Comparison of ENCODE assay signal across 8 cellular contexts in the genomic region with DNA sequence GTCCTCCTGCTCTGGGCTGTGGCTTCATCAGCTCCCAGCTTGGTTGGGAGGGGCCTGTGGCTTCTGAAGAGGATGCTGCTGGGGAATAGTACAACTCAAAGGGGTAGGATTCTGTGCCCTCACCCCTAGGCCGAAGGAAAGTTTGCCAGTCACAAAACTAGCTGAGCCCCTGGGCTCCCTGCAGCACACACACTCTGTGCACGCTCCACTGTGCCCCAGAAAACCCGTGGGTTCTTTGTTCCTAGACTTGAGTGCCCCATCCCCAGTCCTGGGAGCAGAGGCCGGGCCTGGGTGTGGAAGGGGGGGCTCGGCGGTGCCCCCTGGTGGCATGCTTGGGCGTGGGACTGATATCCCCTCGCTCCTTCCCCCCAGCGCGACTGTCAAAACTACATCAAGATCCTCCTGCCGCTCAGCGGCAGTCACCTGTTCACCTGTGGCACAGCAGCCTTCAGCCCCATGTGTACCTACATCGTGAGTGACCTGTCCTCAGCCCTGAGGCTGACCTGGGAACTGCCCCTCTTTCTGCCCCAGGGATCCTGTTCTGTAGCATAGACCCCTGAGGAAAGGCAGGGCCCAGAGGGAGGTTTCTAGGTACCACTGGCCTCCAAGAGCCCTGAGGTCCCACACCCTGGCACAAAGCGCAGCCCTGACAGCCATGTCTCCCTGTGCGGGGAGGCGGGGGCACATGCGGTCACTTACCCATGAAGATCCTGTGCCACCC. TPM values are rescaled to one million over a fixed set of nuclear protein-coding genes. Genes with fewer than 3 reads are reported as not detected.
A peak's percentile ranks its signal among the peaks of the same experiment; 100 is the strongest.
DNase-seq lines count a peak whose midpoint lies in the region; ATAC-seq, FAIRE-seq and TF ChIP-seq lines count a peak whose summit lies in the region.

No MANE protein-coding gene starts in this region.

- peak overlapping the region; percentile 57 for H3K4me2 ChIP-seq in BLaER1

- H3K4me1 ChIP-seq in BLaER1 (peaks cover 63% of the 10 kb centered on the region), HEK293 (ENCODE audit: control insufficient read depth, insufficient read depth, low read length) (no peaks in the 10 kb centered on the region), stomach (peaks cover 16 to 33% (median 21%) of the 10 kb centered on the region in 4 donors)

- ATAC-seq in HG02884 (IDR thresholded peaks at IDR 0.05; ENCODE audit: unreplicated experiment) (no peak), HG03159 (IDR thresholded peaks at IDR 0.05; ENCODE audit: unreplicated experiment) (no peak)

- H3K36me3 ChIP-seq in BLaER1: peaks cover 53% of the 10 kb centered on the region
- H3K36me3 ChIP-seq in HEK293 (ENCODE audit: control insufficient read depth in 2 of 2, insufficient read depth in 1 of 2, low read length in 2 of 2): peaks cover 4 to 23% of the 10 kb centered on the region in 2 experiments; a peak in 2 of 3 replicates
- H3K36me3 ChIP-seq in bronchial epithelial cell (ENCODE audit: control insufficient read depth, insufficient read depth, low read length): peaks cover 50% of the 10 kb centered on the region
- peaks cover 31 to 75% (median 64%) of the 10 kb centered on the region in 4 donors for H3K36me3 ChIP-seq in stomach

- 59 to 89% (median 63%) methylated on average over 6 to 17 of the region's 17 CpGs for WGBS in stomach, 5 donors

- no peak for TF ChIP-seq POLR2A in stomach (IDR thresholded peaks at IDR 0.05)

- intact Hi-C loops in stomach (cut with DNase I; ENCODE audit: low total_unique reads): loop anchor here (5.0 kb wide), 1 partner anchor 67 kb away; no protein-coding TSS in a partner anchor

- peak; percentile 77 for TF ChIP-seq CTCF in HEK293 (tag by site-specific recombination; IDR thresholded peaks at IDR 0.05)
- TF ChIP-seq CTCF in bronchial epithelial cell (IDR thresholded peaks at IDR 0.05; ENCODE audit: insufficient read depth, low read length, severe bottlenecking): peak; percentile 72
- TF ChIP-seq CTCF in stomach (IDR thresholded peaks at IDR 0.05): peak in 5 of 7 experiments; percentile 44 to 66 (median 59)

- no peaks in the 10 kb centered on the region for H3K9me3 ChIP-seq in BLaER1
- no peaks in the 10 kb centered on the region for H3K9me3 ChIP-seq in HEK293 (ENCODE audit: control insufficient read depth, insufficient read depth, low read depth, low read length)
- H3K9me3 ChIP-seq in stomach: no peaks in the 10 kb centered on the region

- H3K4me3 ChIP-seq in BLaER1 (no peak overlapping the region), HEK293 (ENCODE audit: low read depth, low read length) (no peak overlapping the region), bronchial epithelial cell (ENCODE audit: low read depth, low read length) (no peak overlapping the region), stomach (no peak overlapping the region)

- peaks cover 34% of the 10 kb centered on the region; the same call in 1 of the 2 replicates for H4K20me1 ChIP-seq in BLaER1

- CTCF ChIA-PET in HEK293 (lab: Yijun Ruan, JAX): interaction anchor here (0.7 to 12.1 kb wide), 12 partner anchors 13 to 329 kb away, joined by 3 to 275 read pairs (median 6); a partner anchor contains a TSS

- POLR2A ChIA-PET in HEK293 (lab: Yijun Ruan, JAX): interaction anchor here (1.4 kb wide), 1 partner anchor 54 kb away, joined by 3 read pairs; no protein-coding TSS in a partner anchor

- peak overlapping the region; percentile 30; the same call in 1 of the 2 replicates for H3K27ac ChIP-seq in BLaER1
- H3K27ac ChIP-seq in HEK293 (ENCODE audit: extremely low read depth, low read depth, low read length): no peak overlapping the region
- peak overlapping the region in 1 of 5 donors; percentile 2 for H3K27ac ChIP-seq in stomach

- peak; percentile 53 for DNase-seq in UCSD-AML1 (lab: John Stamatoyannopoulos, UW; ENCODE audit: unreplicated experiment)
- DNase-seq in bronchial epithelial cell (ENCODE audit: low read depth): no peak
- peak; percentile 35 to 51 for DNase-seq in lung microvascular endothelial cell (ENCODE audit: low read depth in 2 of 2)
- no peak for DNase-seq in stomach

- TF ChIP-seq EP300 in stomach (IDR thresholded peaks at IDR 0.05): no peak

- H3K27me3 ChIP-seq in BLaER1 (no peaks in the 10 kb centered on the region), bronchial epithelial cell (ENCODE audit: control insufficient read depth, insufficient read depth, low read length) (no peaks in the 10 kb centered on the region), stomach (no peaks in the 10 kb centered on the region)

- FAIRE-seq in bronchial epithelial cell (lab: Jason Lieb, UNC): no peak

- H3K9ac ChIP-seq in BLaER1: no peak overlapping the region

TF ChIP-seq in HEK293, 187 proteins besides CTCF, POLR2A, EP300 and RAD21:
- TF ChIP-seq SCRT2 (tag by site-specific recombination; IDR thresholded peaks at IDR 0.05): peak; percentile 63; the same call in 1 of the 2 replicates
- TF ChIP-seq ZNF660 (tag by site-specific recombination; IDR thresholded peaks at IDR 0.05): peak; percentile 80
- TF ChIP-seq ZNF169 (tag by site-specific recombination; IDR thresholded peaks at IDR 0.05): no peak
- TF ChIP-seq SCRT1 (tag by site-specific recombination; IDR thresholded peaks at IDR 0.05; ENCODE audit: borderline replicate concordance): peak; percentile 76; the same call in 1 of the 2 replicates

RNA-seq across cellular contexts. Expression of a gene that starts 14.2 kb away (rescaled TPM):
- total RNA-seq in bronchial epithelial cell: 41.1 and 50.2 TPM in 2 replicates
- 31.2 and 36.0 TPM in 2 replicates for total RNA-seq in lung microvascular endothelial cell
- total RNA-seq in stomach: 100 to 1,000 TPM in 1 of 5 donors, 10 to 100 TPM in 4; 27.4 to 166 (median 36.6) TPM
- polyA plus RNA-seq in stomach: 100 to 1,000 TPM; 128 to 206 (median 158) TPM

RNA-seq across cellular contexts. Expression of a gene that starts 14.4 kb away (rescaled TPM):
- 2.0 and 2.9 TPM in 2 replicates for total RNA-seq in bronchial epithelial cell
- 6.3 and 8.7 TPM in 2 replicates for total RNA-seq in lung microvascular endothelial cell
- total RNA-seq in stomach: 10 to 100 TPM in 1 of 5 donors, 1 to 10 TPM in 2, under 1 TPM in 1, not detected in 1; under 0.01 to 26.6 (median 5.9) TPM
- 1 to 10 TPM in 2 of 3 donors, under 1 TPM in 1; 0.92 to 3.2 (median 2.4) TPM for polyA plus RNA-seq in stomach

RNA-seq across cellular contexts. Expression of a gene that starts 18.5 kb away (rescaled TPM):
- 90.6 and 156 TPM in 2 replicates for total RNA-seq in bronchial epithelial cell
- 4.6 and 11.1 TPM in 2 replicates for total RNA-seq in lung microvascular endothelial cell
- total RNA-seq in stomach: 100 to 1,000 TPM in 1 of 5 donors, 10 to 100 TPM in 4; 37.9 to 199 (median 54.0) TPM
- polyA plus RNA-seq in stomach: 10 to 100 TPM; 11.3 to 81.4 (median 17.2) TPM

RNA-seq across cellular contexts. Expression of a gene that starts 29.8 kb away (rescaled TPM):
- total RNA-seq in bronchial epithelial cell (under 0.01 TPM in 2 replicates), lung microvascular endothelial cell (under 0.01 TPM in 2 replicates), stomach (not detected)
- under 1 TPM in 1 of 3 donors, not detected in 2; 0.10 TPM for polyA plus RNA-seq in stomach

RNA-seq across cellular contexts. Expression of a gene that starts 45.9 kb away (rescaled TPM):
- total RNA-seq in bronchial epithelial cell: 99.1 and 114 TPM in 2 replicates
- total RNA-seq in lung microvascular endothelial cell: 45.5 and 91.7 TPM in 2 replicates
- 10 to 100 TPM; 24.0 to 97.4 (median 61.3) TPM for total RNA-seq in stomach
- polyA plus RNA-seq in stomach: 10 to 100 TPM; 51.1 to 70.3 (median 55.3) TPM

Comparison
In these comparisons a context has a peak if more than half of its experiments do, and no peak if none do; other contexts are left out.
1. DNase-seq: peak in UCSD-AML1 (single experiment) and lung microvascular endothelial cell (2 of 2); none in bronchial epithelial cell (single experiment) and stomach (single experiment).
2. Peak in every context shown above with its lines, with median percentiles within 50 percentile points of each other: CTCF ChIP-seq.